Comparison of ENCODE assay signal across 30 cellular contexts in genomic region chr6:89590133-89590532, GRCh38.
"Had no signal": no experiment of that assay in that cellular context is flagged by ENCODE, and none has a peak within 500 bp of the region (broad histone marks: within the 10 kb centered on the region; RNA-seq: fewer than 3 reads in every experiment).

No MANE protein-coding gene starts in this region.

- H3K27me3 Mint-ChIP-seq: naive thymus-derived CD8-positive, alpha-beta T cell; natural killer cell treated with Interleukin-12 subunit alpha and Interleukin-12 subunit beta and Interleukin-15 and Interleukin-18, amount 100 ng/mL, for 72 hours; progenitor cell of endocrine pancreas; stimulated activated memory B cell treated with anti-CD40 and anti-IgM and Interleukin-4, amounts not matched to agents 10 μg/mL and 1 μg/mL and 100 μg/mL, for 72 hours; stimulated activated naive CD8-positive, alpha-beta T cell treated with anti-CD3 and anti-CD28 coated beads, Interleukin-15, amount 100 ng/mL, for 72 hours; type B pancreatic cell had no signal

- H3K9ac ChIP-seq: parathyroid adenoma had no signal

- DNase-seq: naive thymus-derived CD8-positive, alpha-beta T cell; nephron progenitor cell; occipital lobe; ovary; posterior cingulate gyrus; psoas muscle; right cardiac atrium; right lobe of liver; sigmoid colon; small intestine; stimulated activated CD4-positive, alpha-beta T cell treated with anti-CD3 and anti-CD28 coated beads, Interleukin-15, amount 100 ng/mL, for 24 hours; stimulated activated CD4-positive, alpha-beta T cell treated with anti-CD3 and anti-CD28 coated beads, Interleukin-2, amount 100 ng/mL, for 24 hours; stimulated activated CD4-positive, alpha-beta T cell treated with anti-CD3 and anti-CD28 coated beads, Interleukin-2, amount 100 ng/mL, for 48 hours; stimulated activated CD4-positive, alpha-beta T cell treated with anti-CD3 and anti-CD28 coated beads, Interleukin-4, amount 100 ng/mL, for 24 hours; stimulated activated naive CD4-positive, alpha-beta T cell; stimulated activated naive CD8-positive, alpha-beta T cell treated with anti-CD3 and anti-CD28 coated beads, Interleukin-15, amount 100 ng/mL, for 72 hours; stimulated activated naive CD8-positive, alpha-beta T cell treated with anti-CD3 and anti-CD28 coated beads, Interleukin-15, Interleukin-2, amounts not matched to agents 100 U/mL and 50 U/mL, for 24 hours; substantia nigra; testis; tibial artery; transverse colon; upper lobe of right lung; uterus had no signal

- H3K36me3 ChIP-seq: ovary, right lobe of liver, sigmoid colon, suprapubic skin, tibial artery, transverse colon, upper lobe of right lung, uterus had no signal

- H3K27me3 ChIP-seq: ovary, right lobe of liver, sigmoid colon, suprapubic skin, testis, tibial artery, transverse colon, upper lobe of right lung, uterus had no signal

- H3K36me3 Mint-ChIP-seq: naive thymus-derived CD8-positive, alpha-beta T cell; natural killer cell treated with Interleukin-12 subunit alpha and Interleukin-12 subunit beta and Interleukin-15 and Interleukin-18, amount 100 ng/mL, for 72 hours; stimulated activated memory B cell treated with anti-CD40 and anti-IgM and Interleukin-4, amounts not matched to agents 10 μg/mL and 1 μg/mL and 100 μg/mL, for 72 hours; type B pancreatic cell had no signal

- H3K4me3 ChIP-seq: ovary, psoas muscle, right lobe of liver, sigmoid colon, suprapubic skin, testis, tibial artery, transverse colon, upper lobe of right lung, uterus had no signal

- H3K9me3 Mint-ChIP-seq: naive thymus-derived CD8-positive, alpha-beta T cell; natural killer cell treated with Interleukin-12 subunit alpha and Interleukin-12 subunit beta and Interleukin-15 and Interleukin-18, amount 100 ng/mL, for 72 hours; nephron progenitor cell; neural crest cell; stimulated activated memory B cell treated with anti-CD40 and anti-IgM and Interleukin-4, amounts not matched to agents 10 μg/mL and 1 μg/mL and 100 μg/mL, for 72 hours; type B pancreatic cell had no signal

- H3K27ac Mint-ChIP-seq: naive thymus-derived CD8-positive, alpha-beta T cell; natural killer cell treated with Interleukin-12 subunit alpha and Interleukin-12 subunit beta and Interleukin-15 and Interleukin-18, amount 100 ng/mL, for 72 hours; progenitor cell of endocrine pancreas; stimulated activated memory B cell treated with anti-CD40 and anti-IgM and Interleukin-4, amounts not matched to agents 10 μg/mL and 1 μg/mL and 100 μg/mL, for 72 hours; type B pancreatic cell had no signal

- H3K4me1 Mint-ChIP-seq: neural crest cell had no signal

- H3K4me3 Mint-ChIP-seq: naive thymus-derived CD8-positive, alpha-beta T cell; natural killer cell treated with Interleukin-12 subunit alpha and Interleukin-12 subunit beta and Interleukin-15 and Interleukin-18, amount 100 ng/mL, for 72 hours; nephron progenitor cell; neural crest cell; stimulated activated memory B cell treated with anti-CD40 and anti-IgM and Interleukin-4, amounts not matched to agents 10 μg/mL and 1 μg/mL and 100 μg/mL, for 72 hours; stimulated activated naive CD8-positive, alpha-beta T cell treated with anti-CD3 and anti-CD28 coated beads, Interleukin-15, amount 100 ng/mL, for 72 hours; type B pancreatic cell had no signal

- H3K9me3 ChIP-seq: ovary, psoas muscle, right lobe of liver, sigmoid colon, suprapubic skin, testis, tibial artery, transverse colon, upper lobe of right lung, uterus had no signal

- H3K79me2 ChIP-seq: parathyroid adenoma had no signal

- H3K27ac ChIP-seq: ovary, parathyroid adenoma, psoas muscle, right lobe of liver, sigmoid colon, suprapubic skin, testis, tibial artery, transverse colon, upper lobe of right lung, uterus had no signal

- H2AFZ ChIP-seq: parathyroid adenoma had no signal

- H3K4me1 ChIP-seq: parathyroid adenoma, psoas muscle, right lobe of liver, sigmoid colon, suprapubic skin, transverse colon, upper lobe of right lung, uterus had no signal
